Comparison of ENCODE assay signal across 1 cellular context in the genomic region with DNA sequence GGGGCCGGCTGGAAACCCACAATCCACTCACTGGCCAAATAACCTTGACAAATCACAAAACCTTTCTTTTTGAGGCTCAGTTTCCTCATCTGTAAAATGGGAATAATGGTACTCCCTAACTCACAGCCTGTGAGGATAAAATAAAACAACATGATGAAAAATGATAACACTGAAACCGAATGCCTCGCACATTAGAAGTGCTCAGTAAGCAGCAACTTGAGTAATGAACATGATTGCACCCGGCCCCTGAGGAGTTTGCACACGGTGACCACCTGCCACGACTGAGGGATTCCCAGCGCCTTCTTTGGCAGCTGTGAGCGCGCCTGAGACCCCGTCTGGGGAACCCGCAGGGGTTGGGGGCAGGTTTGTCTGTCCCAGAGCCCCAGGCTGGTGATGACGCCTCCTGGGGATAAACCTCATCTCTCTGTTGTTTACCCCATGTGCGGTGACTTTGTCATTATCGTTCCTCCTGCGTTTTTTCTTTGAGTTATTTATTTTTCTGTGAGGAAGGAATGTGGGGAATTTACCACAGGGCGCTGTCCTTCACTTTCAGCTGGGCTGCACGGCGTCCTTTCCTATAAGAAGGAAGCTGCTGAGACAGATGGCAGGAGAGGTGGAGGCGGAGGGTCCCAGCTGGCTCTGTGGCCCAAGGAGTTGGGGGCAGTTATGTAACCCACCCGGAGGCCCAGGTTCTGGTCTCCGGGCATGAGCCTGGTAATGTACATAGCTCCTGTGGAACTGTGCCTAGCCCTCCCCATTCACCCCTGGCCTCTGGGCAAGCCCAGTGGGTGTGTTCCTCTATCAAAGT.
TF ChIP-seq lines count a peak whose summit lies in the region.

No MANE protein-coding gene starts in this region.

TF ChIP-seq in HepG2, 621 proteins besides CTCF, POLR2A, EP300 and RAD21 (continued from another document and continues in another):
- TF ChIP-seq ZNF556 (CRISPR knock-in tag; IDR thresholded peaks at IDR 0.05; ENCODE audit: borderline replicate concordance) (no peak), HOXA3 (CRISPR knock-in tag; IDR thresholded peaks at IDR 0.05) (0 out of 2 replicates have a peak, but pooled peaks have one; percentile 24), SAP130 (CRISPR knock-in tag; IDR thresholded peaks at IDR 0.05; ENCODE audit: low read depth) (peak; percentile 73), KMT2B (CRISPR knock-in tag; IDR thresholded peaks at IDR 0.05) (0 out of 2 replicates have a peak, but pooled peaks have one; percentile 19), KDM4B (CRISPR knock-in tag; IDR thresholded peaks at IDR 0.05) (no peak), GFI1 (CRISPR knock-in tag; IDR thresholded peaks at IDR 0.05; ENCODE audit: borderline replicate concordance) (no peak), FOXA1 (IDR thresholded peaks at IDR 0.05) (no peak), FOXA1 (CRISPR knock-in tag; IDR thresholded peaks at IDR 0.05) (peak; percentile 58), CHCHD3 (CRISPR knock-in tag; IDR thresholded peaks at IDR 0.05) (no peak), ISL2 (CRISPR knock-in tag; IDR thresholded peaks at IDR 0.05) (0 out of 2 replicates have a peak, but pooled peaks have one; percentile 40), CREB1 (IDR thresholded peaks at IDR 0.05) (0 out of 2 replicates have a peak, but pooled peaks have one; percentile 5), CREB1 (CRISPR knock-in tag; IDR thresholded peaks at IDR 0.05) (no peak), SIX1 (CRISPR knock-in tag; IDR thresholded peaks at IDR 0.05; ENCODE audit: borderline replicate concordance) (no peak), ZNF546 (CRISPR knock-in tag; conservative IDR thresholded peaks at IDR 0.05) (no peak), ZNF558 (CRISPR knock-in tag; IDR thresholded peaks at IDR 0.05; ENCODE audit: borderline replicate concordance) (no peak), ASH2L (IDR thresholded peaks at IDR 0.05; ENCODE audit: insufficient read length, low read depth, low read length) (no peak), REL (CRISPR knock-in tag; conservative IDR thresholded peaks at IDR 0.05) (no peak), SMARCE1 (IDR thresholded peaks at IDR 0.05; ENCODE audit: borderline replicate concordance) (no peak), NR2F6 (IDR thresholded peaks at IDR 0.05) (0 out of 2 replicates have a peak, but pooled peaks have one; percentile 26), NR2F6 (CRISPR knock-in tag; IDR thresholded peaks at IDR 0.05) (peak; percentile 36; the same call in 1 of the 2 replicates), BCL6 (CRISPR knock-in tag; IDR thresholded peaks at IDR 0.05) (peak; percentile 35; the same call in 1 of the 2 replicates), TEAD3 (CRISPR knock-in tag; optimal IDR thresholded peaks at IDR 0.05; ENCODE audit: borderline replicate concordance) (peak; percentile 97), RFXANK (CRISPR knock-in tag; IDR thresholded peaks at IDR 0.05) (no peak), RXRB (CRISPR knock-in tag; IDR thresholded peaks at IDR 0.05; ENCODE audit: borderline replicate concordance) (0 out of 2 replicates have a peak, but pooled peaks have one; percentile 40), ZNF564 (CRISPR knock-in tag; IDR thresholded peaks at IDR 0.05) (no peak), ZNF10 (CRISPR knock-in tag; IDR thresholded peaks at IDR 0.05; ENCODE audit: borderline replicate concordance, low read depth) (no peak), PHF8 (CRISPR knock-in tag; IDR thresholded peaks at IDR 0.05) (no peak), NFATC3 (CRISPR knock-in tag; IDR thresholded peaks at IDR 0.05) (no peak), TCF7 (IDR thresholded peaks at IDR 0.05; ENCODE audit: low read depth) (peak; percentile 44), CREM (IDR thresholded peaks at IDR 0.05) (peak; percentile 41), CREM (CRISPR knock-in tag; IDR thresholded peaks at IDR 0.05) (no peak), JUNB (CRISPR knock-in tag; IDR thresholded peaks at IDR 0.05; ENCODE audit: borderline replicate concordance) (no peak), FOXJ3 (CRISPR knock-in tag; IDR thresholded peaks at IDR 0.05; ENCODE audit: borderline replicate concordance) (peak; percentile 49; the same call in 1 of the 2 replicates)
- TF ChIP-seq, protein P1, sequence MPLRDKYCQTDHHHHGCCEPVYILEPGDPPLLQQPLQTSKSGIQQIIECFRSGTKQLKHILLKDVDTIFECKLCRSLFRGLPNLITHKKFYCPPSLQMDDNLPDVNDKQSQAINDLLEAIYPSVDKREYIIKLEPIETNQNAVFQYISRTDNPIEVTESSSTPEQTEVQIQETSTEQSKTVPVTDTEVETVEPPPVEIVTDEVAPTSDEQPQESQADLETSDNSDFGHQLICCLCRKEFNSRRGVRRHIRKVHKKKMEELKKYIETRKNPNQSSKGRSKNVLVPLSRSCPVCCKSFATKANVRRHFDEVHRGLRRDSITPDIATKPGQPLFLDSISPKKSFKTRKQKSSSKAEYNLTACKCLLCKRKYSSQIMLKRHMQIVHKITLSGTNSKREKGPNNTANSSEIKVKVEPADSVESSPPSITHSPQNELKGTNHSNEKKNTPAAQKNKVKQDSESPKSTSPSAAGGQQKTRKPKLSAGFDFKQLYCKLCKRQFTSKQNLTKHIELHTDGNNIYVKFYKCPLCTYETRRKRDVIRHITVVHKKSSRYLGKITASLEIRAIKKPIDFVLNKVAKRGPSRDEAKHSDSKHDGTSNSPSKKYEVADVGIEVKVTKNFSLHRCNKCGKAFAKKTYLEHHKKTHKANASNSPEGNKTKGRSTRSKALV (CRISPR knock-in tag; IDR thresholded peaks at IDR 0.05): peak; percentile 32; the same call in 1 of the 2 replicates
- TF ChIP-seq, protein P2, sequence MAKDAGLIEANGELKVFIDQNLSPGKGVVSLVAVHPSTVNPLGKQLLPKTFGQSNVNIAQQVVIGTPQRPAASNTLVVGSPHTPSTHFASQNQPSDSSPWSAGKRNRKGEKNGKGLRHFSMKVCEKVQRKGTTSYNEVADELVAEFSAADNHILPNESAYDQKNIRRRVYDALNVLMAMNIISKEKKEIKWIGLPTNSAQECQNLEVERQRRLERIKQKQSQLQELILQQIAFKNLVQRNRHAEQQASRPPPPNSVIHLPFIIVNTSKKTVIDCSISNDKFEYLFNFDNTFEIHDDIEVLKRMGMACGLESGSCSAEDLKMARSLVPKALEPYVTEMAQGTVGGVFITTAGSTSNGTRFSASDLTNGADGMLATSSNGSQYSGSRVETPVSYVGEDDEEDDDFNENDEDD (CRISPR knock-in tag; IDR thresholded peaks at IDR 0.05; ENCODE audit: borderline replicate concordance): no peak
- TF ChIP-seq, protein P3, sequence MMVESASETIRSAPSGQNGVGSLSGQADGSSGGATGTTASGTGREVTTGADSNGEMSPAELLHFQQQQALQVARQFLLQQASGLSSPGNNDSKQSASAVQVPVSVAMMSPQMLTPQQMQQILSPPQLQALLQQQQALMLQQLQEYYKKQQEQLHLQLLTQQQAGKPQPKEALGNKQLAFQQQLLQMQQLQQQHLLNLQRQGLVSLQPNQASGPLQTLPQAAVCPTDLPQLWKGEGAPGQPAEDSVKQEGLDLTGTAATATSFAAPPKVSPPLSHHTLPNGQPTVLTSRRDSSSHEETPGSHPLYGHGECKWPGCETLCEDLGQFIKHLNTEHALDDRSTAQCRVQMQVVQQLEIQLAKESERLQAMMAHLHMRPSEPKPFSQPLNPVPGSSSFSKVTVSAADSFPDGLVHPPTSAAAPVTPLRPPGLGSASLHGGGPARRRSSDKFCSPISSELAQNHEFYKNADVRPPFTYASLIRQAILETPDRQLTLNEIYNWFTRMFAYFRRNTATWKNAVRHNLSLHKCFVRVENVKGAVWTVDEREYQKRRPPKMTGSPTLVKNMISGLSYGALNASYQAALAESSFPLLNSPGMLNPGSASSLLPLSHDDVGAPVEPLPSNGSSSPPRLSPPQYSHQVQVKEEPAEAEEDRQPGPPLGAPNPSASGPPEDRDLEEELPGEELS (CRISPR knock-in tag; IDR thresholded peaks at IDR 0.05): peak; percentile 81
- TF ChIP-seq, protein P4, sequence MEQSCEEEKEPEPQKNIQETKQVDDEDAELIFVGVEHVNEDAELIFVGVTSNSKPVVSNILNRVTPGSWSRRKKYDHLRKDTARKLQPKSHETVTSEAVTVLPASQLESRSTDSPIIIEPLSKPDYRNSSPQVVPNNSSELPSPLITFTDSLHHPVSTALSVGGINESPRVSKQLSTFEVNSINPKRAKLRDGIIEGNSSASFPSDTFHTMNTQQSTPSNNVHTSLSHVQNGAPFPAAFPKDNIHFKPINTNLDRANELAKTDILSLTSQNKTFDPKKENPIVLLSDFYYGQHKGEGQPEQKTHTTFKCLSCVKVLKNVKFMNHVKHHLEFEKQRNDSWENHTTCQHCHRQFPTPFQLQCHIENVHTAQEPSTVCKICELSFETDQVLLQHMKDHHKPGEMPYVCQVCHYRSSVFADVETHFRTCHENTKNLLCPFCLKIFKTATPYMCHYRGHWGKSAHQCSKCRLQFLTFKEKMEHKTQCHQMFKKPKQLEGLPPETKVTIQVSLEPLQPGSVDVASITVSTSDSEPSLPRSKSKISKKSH (CRISPR knock-in tag; IDR thresholded peaks at IDR 0.05; ENCODE audit: borderline replicate concordance): no peak
- TF ChIP-seq, protein P5, sequence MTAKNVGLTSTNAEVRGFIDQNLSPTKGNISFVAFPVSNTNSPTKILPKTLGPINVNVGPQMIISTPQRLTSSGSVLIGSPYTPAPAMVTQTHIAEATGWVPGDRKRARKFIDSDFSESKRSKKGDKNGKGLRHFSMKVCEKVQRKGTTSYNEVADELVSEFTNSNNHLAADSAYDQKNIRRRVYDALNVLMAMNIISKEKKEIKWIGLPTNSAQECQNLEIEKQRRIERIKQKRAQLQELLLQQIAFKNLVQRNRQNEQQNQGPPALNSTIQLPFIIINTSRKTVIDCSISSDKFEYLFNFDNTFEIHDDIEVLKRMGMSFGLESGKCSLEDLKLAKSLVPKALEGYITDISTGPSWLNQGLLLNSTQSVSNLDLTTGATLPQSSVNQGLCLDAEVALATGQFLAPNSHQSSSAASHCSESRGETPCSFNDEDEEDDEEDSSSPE (CRISPR knock-in tag; IDR thresholded peaks at IDR 0.05): no peak
- TF ChIP-seq, protein P6, sequence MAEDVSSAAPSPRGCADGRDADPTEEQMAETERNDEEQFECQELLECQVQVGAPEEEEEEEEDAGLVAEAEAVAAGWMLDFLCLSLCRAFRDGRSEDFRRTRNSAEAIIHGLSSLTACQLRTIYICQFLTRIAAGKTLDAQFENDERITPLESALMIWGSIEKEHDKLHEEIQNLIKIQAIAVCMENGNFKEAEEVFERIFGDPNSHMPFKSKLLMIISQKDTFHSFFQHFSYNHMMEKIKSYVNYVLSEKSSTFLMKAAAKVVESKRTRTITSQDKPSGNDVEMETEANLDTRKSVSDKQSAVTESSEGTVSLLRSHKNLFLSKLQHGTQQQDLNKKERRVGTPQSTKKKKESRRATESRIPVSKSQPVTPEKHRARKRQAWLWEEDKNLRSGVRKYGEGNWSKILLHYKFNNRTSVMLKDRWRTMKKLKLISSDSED (CRISPR knock-in tag; IDR thresholded peaks at IDR 0.05): no peak
- TF ChIP-seq, protein P7, sequence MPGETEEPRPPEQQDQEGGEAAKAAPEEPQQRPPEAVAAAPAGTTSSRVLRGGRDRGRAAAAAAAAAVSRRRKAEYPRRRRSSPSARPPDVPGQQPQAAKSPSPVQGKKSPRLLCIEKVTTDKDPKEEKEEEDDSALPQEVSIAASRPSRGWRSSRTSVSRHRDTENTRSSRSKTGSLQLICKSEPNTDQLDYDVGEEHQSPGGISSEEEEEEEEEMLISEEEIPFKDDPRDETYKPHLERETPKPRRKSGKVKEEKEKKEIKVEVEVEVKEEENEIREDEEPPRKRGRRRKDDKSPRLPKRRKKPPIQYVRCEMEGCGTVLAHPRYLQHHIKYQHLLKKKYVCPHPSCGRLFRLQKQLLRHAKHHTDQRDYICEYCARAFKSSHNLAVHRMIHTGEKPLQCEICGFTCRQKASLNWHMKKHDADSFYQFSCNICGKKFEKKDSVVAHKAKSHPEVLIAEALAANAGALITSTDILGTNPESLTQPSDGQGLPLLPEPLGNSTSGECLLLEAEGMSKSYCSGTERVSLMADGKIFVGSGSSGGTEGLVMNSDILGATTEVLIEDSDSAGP (CRISPR knock-in tag; IDR thresholded peaks at IDR 0.05; ENCODE audit: borderline replicate concordance): no peak
- TF ChIP-seq, protein P8, sequence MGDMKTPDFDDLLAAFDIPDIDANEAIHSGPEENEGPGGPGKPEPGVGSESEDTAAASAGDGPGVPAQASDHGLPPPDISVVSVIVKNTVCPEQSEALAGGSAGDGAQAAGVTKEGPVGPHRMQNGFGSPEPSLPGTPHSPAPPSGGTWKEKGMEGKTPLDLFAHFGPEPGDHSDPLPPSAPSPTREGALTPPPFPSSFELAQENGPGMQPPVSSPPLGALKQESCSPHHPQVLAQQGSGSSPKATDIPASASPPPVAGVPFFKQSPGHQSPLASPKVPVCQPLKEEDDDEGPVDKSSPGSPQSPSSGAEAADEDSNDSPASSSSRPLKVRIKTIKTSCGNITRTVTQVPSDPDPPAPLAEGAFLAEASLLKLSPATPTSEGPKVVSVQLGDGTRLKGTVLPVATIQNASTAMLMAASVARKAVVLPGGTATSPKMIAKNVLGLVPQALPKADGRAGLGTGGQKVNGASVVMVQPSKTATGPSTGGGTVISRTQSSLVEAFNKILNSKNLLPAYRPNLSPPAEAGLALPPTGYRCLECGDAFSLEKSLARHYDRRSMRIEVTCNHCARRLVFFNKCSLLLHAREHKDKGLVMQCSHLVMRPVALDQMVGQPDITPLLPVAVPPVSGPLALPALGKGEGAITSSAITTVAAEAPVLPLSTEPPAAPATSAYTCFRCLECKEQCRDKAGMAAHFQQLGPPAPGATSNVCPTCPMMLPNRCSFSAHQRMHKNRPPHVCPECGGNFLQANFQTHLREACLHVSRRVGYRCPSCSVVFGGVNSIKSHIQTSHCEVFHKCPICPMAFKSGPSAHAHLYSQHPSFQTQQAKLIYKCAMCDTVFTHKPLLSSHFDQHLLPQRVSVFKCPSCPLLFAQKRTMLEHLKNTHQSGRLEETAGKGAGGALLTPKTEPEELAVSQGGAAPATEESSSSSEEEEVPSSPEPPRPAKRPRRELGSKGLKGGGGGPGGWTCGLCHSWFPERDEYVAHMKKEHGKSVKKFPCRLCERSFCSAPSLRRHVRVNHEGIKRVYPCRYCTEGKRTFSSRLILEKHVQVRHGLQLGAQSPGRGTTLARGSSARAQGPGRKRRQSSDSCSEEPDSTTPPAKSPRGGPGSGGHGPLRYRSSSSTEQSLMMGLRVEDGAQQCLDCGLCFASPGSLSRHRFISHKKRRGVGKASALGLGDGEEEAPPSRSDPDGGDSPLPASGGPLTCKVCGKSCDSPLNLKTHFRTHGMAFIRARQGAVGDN (CRISPR knock-in tag; IDR thresholded peaks at IDR 0.05): 0 out of 2 replicates have a peak, but pooled peaks have one; percentile 20
- TF ChIP-seq, protein P9, sequence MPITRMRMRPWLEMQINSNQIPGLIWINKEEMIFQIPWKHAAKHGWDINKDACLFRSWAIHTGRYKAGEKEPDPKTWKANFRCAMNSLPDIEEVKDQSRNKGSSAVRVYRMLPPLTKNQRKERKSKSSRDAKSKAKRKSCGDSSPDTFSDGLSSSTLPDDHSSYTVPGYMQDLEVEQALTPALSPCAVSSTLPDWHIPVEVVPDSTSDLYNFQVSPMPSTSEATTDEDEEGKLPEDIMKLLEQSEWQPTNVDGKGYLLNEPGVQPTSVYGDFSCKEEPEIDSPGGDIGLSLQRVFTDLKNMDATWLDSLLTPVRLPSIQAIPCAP (CRISPR knock-in tag; IDR thresholded peaks at IDR 0.05; ENCODE audit: low read depth): no peak
- TF ChIP-seq, protein P10, sequence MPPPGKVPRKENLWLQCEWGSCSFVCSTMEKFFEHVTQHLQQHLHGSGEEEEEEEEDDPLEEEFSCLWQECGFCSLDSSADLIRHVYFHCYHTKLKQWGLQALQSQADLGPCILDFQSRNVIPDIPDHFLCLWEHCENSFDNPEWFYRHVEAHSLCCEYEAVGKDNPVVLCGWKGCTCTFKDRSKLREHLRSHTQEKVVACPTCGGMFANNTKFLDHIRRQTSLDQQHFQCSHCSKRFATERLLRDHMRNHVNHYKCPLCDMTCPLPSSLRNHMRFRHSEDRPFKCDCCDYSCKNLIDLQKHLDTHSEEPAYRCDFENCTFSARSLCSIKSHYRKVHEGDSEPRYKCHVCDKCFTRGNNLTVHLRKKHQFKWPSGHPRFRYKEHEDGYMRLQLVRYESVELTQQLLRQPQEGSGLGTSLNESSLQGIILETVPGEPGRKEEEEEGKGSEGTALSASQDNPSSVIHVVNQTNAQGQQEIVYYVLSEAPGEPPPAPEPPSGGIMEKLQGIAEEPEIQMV (CRISPR knock-in tag; IDR thresholded peaks at IDR 0.05; ENCODE audit: low read depth): no peak
